Comparison of ENCODE assay signal across 17 cellular contexts in genomic region chr4:11904117-11904535, GRCh38.
DNase-seq lines count a peak whose midpoint lies in the region; ATAC-seq and TF ChIP-seq lines count a peak whose summit lies in the region.
"Had no signal": no experiment of that assay in that cellular context is flagged by ENCODE, and none has a peak within 500 bp of the region (broad histone marks: within the 10 kb centered on the region; RNA-seq: fewer than 3 reads in every experiment).

No MANE protein-coding gene starts in this region.

- H3K27me3 Mint-ChIP-seq in brain, result no peaks in the 10 kb centered on the region
- H3K27me3 Mint-ChIP-seq in stimulated activated naive B cell treated with anti-CD40 and anti-IgM and Interleukin-4, amounts not matched to agents 10 μg/mL and 1 μg/mL and 100 μg/mL, for 72 hours, result peaks cover 0 to 4% of the 10 kb centered on the region in 2 donors

- H3K36me3 Mint-ChIP-seq in brain, result no peaks in the 10 kb centered on the region
- no peaks in the 10 kb centered on the region for H3K36me3 Mint-ChIP-seq in stimulated activated naive B cell treated with anti-CD40 and anti-IgM and Interleukin-4, amounts not matched to agents 10 μg/mL and 1 μg/mL and 100 μg/mL, for 72 hours

- ATAC-seq in left ventricle myocardium superior (peak; percentile 95), HG02852 (IDR thresholded peaks at IDR 0.05; ENCODE audit: unreplicated experiment) (no peak)
- ATAC-seq in stimulated activated naive B cell treated with anti-CD40 and anti-IgM and Interleukin-4, amounts not matched to agents 10 μg/mL and 1 μg/mL and 100 μg/mL, for 72 hours (replicated peaks), result no peak
- ATAC-seq: GM12878 had no signal

- H3K27ac Mint-ChIP-seq in brain, result peak overlapping the region in 3 of 5 experiments; percentile 3 to 82 (median 10)
- no peak overlapping the region for H3K27ac Mint-ChIP-seq in stimulated activated naive B cell treated with anti-CD40 and anti-IgM and Interleukin-4, amounts not matched to agents 10 μg/mL and 1 μg/mL and 100 μg/mL, for 72 hours

- peaks cover 0 to 2% of the 10 kb centered on the region in 2 donors for H3K4me1 ChIP-seq in neuronal stem cell (ENCODE audit: control insufficient read depth in 2 of 2, insufficient read depth in 1 of 2, low read depth in 1 of 2, low read length in 2 of 2)
- H3K4me1 ChIP-seq: sigmoid colon had no signal

- H2AK5ac ChIP-seq in neuronal stem cell (ENCODE audit: low read depth, low read length), result no peak overlapping the region

- no peak overlapping the region for H3K4ac ChIP-seq in neuronal stem cell (ENCODE audit: low read length)

- WGBS in neuronal stem cell (ENCODE audit: extremely low coverage in 2 of 2, insufficient read length in 2 of 2, insufficient replicate concordance in 1 of 2), 2 donors, result no CpG with 5 or more reads among the region's 2 CpGs

- H2BK5ac ChIP-seq in neuronal stem cell (ENCODE audit: low read length), result no peak overlapping the region

- peaks cover 0 to 2% (median under 1%) of the 10 kb centered on the region in 5 experiments for H3K9me3 Mint-ChIP-seq in brain
- peaks cover under 1 to 3% of the 10 kb centered on the region in 2 donors for H3K9me3 Mint-ChIP-seq in stimulated activated naive B cell treated with anti-CD40 and anti-IgM and Interleukin-4, amounts not matched to agents 10 μg/mL and 1 μg/mL and 100 μg/mL, for 72 hours

- no peaks in the 10 kb centered on the region for H3K4me1 Mint-ChIP-seq in brain
- H3K4me1 Mint-ChIP-seq in stimulated activated naive B cell treated with anti-CD40 and anti-IgM and Interleukin-4, amounts not matched to agents 10 μg/mL and 1 μg/mL and 100 μg/mL, for 72 hours, result no peaks in the 10 kb centered on the region

- no peak for TF ChIP-seq CTCF in brain (conservative IDR thresholded peaks at IDR 0.05)

- no peak overlapping the region for H3K14ac ChIP-seq in neuronal stem cell (ENCODE audit: low read length)

- intact Hi-C loops in left ventricle myocardium superior (cut with micrococcal nuclease), result no loop called here

- H4K91ac ChIP-seq in neuronal stem cell (ENCODE audit: low read depth, low read length, poor library complexity), result no peak overlapping the region

- no peak overlapping the region for H4K8ac ChIP-seq in neuronal stem cell (ENCODE audit: low read depth, low read length)

- no peak overlapping the region for H3K23ac ChIP-seq in neuronal stem cell (ENCODE audit: low read depth, low read length, poor library complexity)

- H3K27me3 ChIP-seq in neuronal stem cell (ENCODE audit: control insufficient read depth in 3 of 3, insufficient read depth in 3 of 3, low read depth in 1 of 3, low read length in 3 of 3), result no peaks in the 10 kb centered on the region
- H3K27me3 ChIP-seq: sigmoid colon had no signal

- no peaks in the 10 kb centered on the region for H3K9me3 ChIP-seq in neuronal stem cell (replicated peaks in 1 of 2; ENCODE audit: control insufficient read depth in 2 of 2, insufficient read depth in 1 of 2, low read depth in 1 of 2, low read length in 2 of 2)
- H3K9me3 ChIP-seq: sigmoid colon had no signal

- H3K79me1 ChIP-seq in neuronal stem cell (ENCODE audit: low read depth, low read length), result no peaks in the 10 kb centered on the region

- H3K4me3 Mint-ChIP-seq in brain, result no peak overlapping the region
- H3K4me3 Mint-ChIP-seq in stimulated activated naive B cell treated with anti-CD40 and anti-IgM and Interleukin-4, amounts not matched to agents 10 μg/mL and 1 μg/mL and 100 μg/mL, for 72 hours, result no peak overlapping the region

- H2BK120ac ChIP-seq in neuronal stem cell (ENCODE audit: low read depth, low read length), result no peak overlapping the region

- no peak overlapping the region for H3K18ac ChIP-seq in neuronal stem cell (ENCODE audit: low read length)

- no peaks in the 10 kb centered on the region for H3K36me3 ChIP-seq in neuronal stem cell (replicated peaks in 1 of 2; ENCODE audit: control insufficient read depth in 2 of 2, insufficient read depth in 2 of 2, low read length in 2 of 2)
- H3K36me3 ChIP-seq: sigmoid colon had no signal

- no peak overlapping the region for H3K4me3 ChIP-seq in neuronal stem cell (ENCODE audit: low read length in 2 of 2)
- H3K4me3 ChIP-seq: coronary artery, GM12878, sigmoid colon had no signal

- no peak overlapping the region for H3K27ac ChIP-seq in neuronal stem cell (replicated peaks; ENCODE audit: low read length)
- H3K27ac ChIP-seq: coronary artery had no signal

- DNase-seq in Ammon's horn (ENCODE audit: low spot score) (peak; percentile 39), left ventricle myocardium superior (peak; percentile 63), pons (ENCODE audit: low spot score) (peak; percentile 69), neuronal stem cell (ENCODE audit: low spot score) (no peak), midbrain (lab: John Stamatoyannopoulos, UW) (no peak)
- no peak for DNase-seq in stimulated activated naive B cell treated with anti-CD40 and anti-IgM and Interleukin-4, amounts not matched to agents 10 μg/mL and 1 μg/mL and 100 μg/mL, for 72 hours
- DNase-seq: activated CD4-positive, alpha-beta T cell treated with anti-CD3 and anti-CD28 coated beads, Interleukin-2, amount 50 U/mL, for 1 hour; amniotic stem cell; EL; NK-92 treated with Interleukin-12 subunit alpha and Interleukin-12 subunit beta, amount 100 ng/mL, for 24 hours; SIG-M5; sigmoid colon; stimulated activated CD4-positive, alpha-beta T cell treated with anti-CD3 and anti-CD28 coated beads, Interleukin-4, amount 100 ng/mL, for 4 hours had no signal

- H3K4me2 ChIP-seq in neuronal stem cell (ENCODE audit: insufficient read depth, low read length, poor library complexity, severe bottlenecking), result no peak overlapping the region

- no peak overlapping the region for H2BK15ac ChIP-seq in neuronal stem cell (ENCODE audit: low read length)

- H2AFZ ChIP-seq in neuronal stem cell (ENCODE audit: low read length), result no peak overlapping the region

- H2BK12ac ChIP-seq in neuronal stem cell (ENCODE audit: low read length), result no peak overlapping the region

- H3K9ac ChIP-seq in neuronal stem cell (ENCODE audit: low read depth, low read length, poor library complexity), result no peak overlapping the region

Comparison
In these comparisons a context has a peak if more than half of its experiments do, and no peak if none do; other contexts are left out.
1. DNase-seq: peak in Ammon's horn (single experiment), left ventricle myocardium superior (single experiment) and pons (single experiment); none in neuronal stem cell (single experiment), midbrain (single experiment) and stimulated activated naive B cell treated with anti-CD40 and anti-IgM and Interleukin-4, amounts not matched to agents 10 μg/mL and 1 μg/mL and 100 μg/mL, for 72 hours (single experiment).